Comparison of ENCODE assay signal across 14 cellular contexts in the genomic region with DNA sequence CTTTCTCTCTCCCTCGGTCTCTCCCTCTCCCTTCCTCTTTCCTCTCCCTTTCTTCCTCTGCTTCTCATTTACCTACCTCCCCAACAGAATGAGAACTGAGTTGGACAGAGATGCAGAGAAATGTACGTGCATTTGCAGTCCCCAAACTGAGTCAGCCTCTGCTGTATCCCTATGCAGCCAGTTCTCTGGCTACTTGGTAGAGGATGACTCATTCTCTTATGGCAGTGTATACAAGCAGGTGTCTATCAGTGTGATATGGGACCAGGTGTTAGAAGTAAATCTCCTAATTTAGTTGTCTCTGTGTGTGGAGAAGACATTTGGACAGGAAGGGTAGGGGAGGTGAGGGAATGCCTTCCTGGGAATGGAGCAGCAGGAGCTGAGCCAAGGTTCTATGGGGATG.
"Had no signal": no experiment of that assay in that cellular context is flagged by ENCODE, and none has a peak within 500 bp of the region (broad histone marks: within the 10 kb centered on the region; RNA-seq: fewer than 3 reads in every experiment).

No MANE protein-coding gene starts in this region.

- H3K4me3 ChIP-seq: thoracic aorta had no signal

- DNase-seq: activated B cell treated with CpG ODN at 0.5 μM for 24 hours; activated CD4-positive, alpha-beta T cell treated with anti-CD3 and anti-CD28 coated beads, Interleukin-2, amount 10 ng/mL, durations not matched to agents 24 days and 14 days; activated naive CD4-positive, alpha-beta T cell treated with anti-CD3 and anti-CD28 coated beads for 36 hours; endodermal cell; head of caudate nucleus; stimulated activated CD4-positive, alpha-beta T cell treated with anti-CD3 and anti-CD28 coated beads, Interleukin-4, amount 100 ng/mL, for 1 hour; stimulated activated CD8-positive, alpha-beta memory T cell treated with anti-CD3 and anti-CD28 coated beads, Interleukin-4, amount 100 ng/mL, for 48 hours; T-helper 17 cell had no signal

- H3K36me3 ChIP-seq: thoracic aorta had no signal

- H3K4me1 Mint-ChIP-seq: activated B cell treated with CpG ODN at 0.5 μM for 24 hours; activated CD4-positive, alpha-beta T cell treated with anti-CD3 and anti-CD28 coated beads, Interleukin-2, amount 10 ng/mL, durations not matched to agents 24 days and 14 days; central memory CD8-positive, alpha-beta T cell; endodermal cell; neural crest cell; T-helper 17 cell had no signal

- H3K27ac ChIP-seq: thoracic aorta had no signal

- H3K9me3 Mint-ChIP-seq: activated B cell treated with CpG ODN at 0.5 μM for 24 hours; activated CD4-positive, alpha-beta T cell treated with anti-CD3 and anti-CD28 coated beads, Interleukin-2, amount 10 ng/mL, durations not matched to agents 24 days and 14 days; activated naive CD4-positive, alpha-beta T cell treated with anti-CD3 and anti-CD28 coated beads for 36 hours; activated T-helper 1 cell treated with anti-CD3 and anti-CD28 coated beads, Interleukin-12 subunit alpha, Interleukin-12 subunit beta, Interleukin-2, Interleukin-4 antibody, amounts not matched to agents 30 ng/mL and 10 ng/mL and 1 ng/mL, durations not matched to agents 14 hours and 24 hours and 36 hours; dendritic cell treated with granulocyte-macrophage colony-stimulating factor and Interleukin-4, amounts not matched to agents 40 ng/mL and 50 ng/mL, for 4 days; endodermal cell; neural crest cell; stimulated activated naive CD8-positive, alpha-beta T cell treated with anti-CD3 and anti-CD28 coated beads, Interleukin-15, Interleukin-2, amounts not matched to agents 100 ng/mL and 50 ng/mL, for 24 hours had no signal

- H3K27me3 Mint-ChIP-seq: activated B cell treated with CpG ODN at 0.5 μM for 24 hours; activated CD4-positive, alpha-beta T cell treated with anti-CD3 and anti-CD28 coated beads, Interleukin-2, amount 10 ng/mL, durations not matched to agents 24 days and 14 days; central memory CD8-positive, alpha-beta T cell; dendritic cell treated with granulocyte-macrophage colony-stimulating factor and Interleukin-4, amounts not matched to agents 40 ng/mL and 50 ng/mL, for 4 days; stimulated activated naive CD8-positive, alpha-beta T cell treated with anti-CD3 and anti-CD28 coated beads, Interleukin-15, Interleukin-2, amounts not matched to agents 100 ng/mL and 50 ng/mL, for 24 hours; T-helper 17 cell had no signal

- H3K9me3 ChIP-seq: thoracic aorta had no signal

- H3K4me3 Mint-ChIP-seq: activated B cell treated with CpG ODN at 0.5 μM for 24 hours; activated CD4-positive, alpha-beta T cell treated with anti-CD3 and anti-CD28 coated beads, Interleukin-2, amount 10 ng/mL, durations not matched to agents 24 days and 14 days; activated naive CD4-positive, alpha-beta T cell treated with anti-CD3 and anti-CD28 coated beads for 36 hours; activated T-helper 1 cell treated with anti-CD3 and anti-CD28 coated beads, Interleukin-12 subunit alpha, Interleukin-12 subunit beta, Interleukin-2, Interleukin-4 antibody, amounts not matched to agents 30 ng/mL and 10 ng/mL and 1 ng/mL, durations not matched to agents 14 hours and 24 hours and 36 hours; central memory CD8-positive, alpha-beta T cell; dendritic cell treated with granulocyte-macrophage colony-stimulating factor and Interleukin-4, amounts not matched to agents 40 ng/mL and 50 ng/mL, for 4 days; endodermal cell; neural crest cell; stimulated activated naive CD8-positive, alpha-beta T cell treated with anti-CD3 and anti-CD28 coated beads, Interleukin-15, Interleukin-2, amounts not matched to agents 100 ng/mL and 50 ng/mL, for 24 hours; T-helper 17 cell had no signal

- H3K27ac Mint-ChIP-seq: activated B cell treated with CpG ODN at 0.5 μM for 24 hours; activated CD4-positive, alpha-beta T cell treated with anti-CD3 and anti-CD28 coated beads, Interleukin-2, amount 10 ng/mL, durations not matched to agents 24 days and 14 days; activated naive CD4-positive, alpha-beta T cell treated with anti-CD3 and anti-CD28 coated beads for 36 hours; activated T-helper 1 cell treated with anti-CD3 and anti-CD28 coated beads, Interleukin-12 subunit alpha, Interleukin-12 subunit beta, Interleukin-2, Interleukin-4 antibody, amounts not matched to agents 30 ng/mL and 10 ng/mL and 1 ng/mL, durations not matched to agents 14 hours and 24 hours and 36 hours; dendritic cell treated with granulocyte-macrophage colony-stimulating factor and Interleukin-4, amounts not matched to agents 40 ng/mL and 50 ng/mL, for 4 days; endodermal cell; stimulated activated naive CD8-positive, alpha-beta T cell treated with anti-CD3 and anti-CD28 coated beads, Interleukin-15, Interleukin-2, amounts not matched to agents 100 ng/mL and 50 ng/mL, for 24 hours; T-helper 17 cell had no signal
